In genomic region chr3:13494463-13495350, GRCh38 we compare ENCODE assay signal across 8 cellular contexts. TPM values are rescaled to one million over a fixed set of nuclear protein-coding genes. Genes with fewer than 3 reads are reported as not detected.
DNase-seq lines count a peak whose midpoint lies in the region; ATAC-seq and TF ChIP-seq lines count a peak whose summit lies in the region.

No MANE protein-coding gene starts in this region.

- DNase-seq in EH (ENCODE audit: low read depth) = peak; percentile 47
- DNase-seq in NAMALWA (ENCODE audit: low spot score) = peak; percentile 71
- no peak for DNase-seq in coronary artery (ENCODE audit: low spot score)
- DNase-seq in myocyte (ENCODE audit: low read depth) = peak; percentile 54
- no peak for DNase-seq in A172 (ENCODE audit: low spot score)
- no peak for DNase-seq in activated CD8-positive, alpha-beta memory T cell treated with anti-CD3 and anti-CD28 coated beads for 24 hours

- peak; percentile 18 for TF ChIP-seq CTCF in coronary artery (IDR thresholded peaks at IDR 0.05)

- no peak for ATAC-seq in GM21447 (IDR thresholded peaks at IDR 0.05; ENCODE audit: unreplicated experiment)
- no peak for ATAC-seq in HG02642 (IDR thresholded peaks at IDR 0.05; ENCODE audit: poor library complexity, unreplicated experiment)

- H3K27ac ChIP-seq in coronary artery = no peak overlapping the region

- no peak overlapping the region for H3K4me3 ChIP-seq in coronary artery

RNA-seq across cellular contexts. Expression of gene HDAC11, which starts 14.6 kb away (rescaled TPM):
- 12.6 and 15.1 TPM in 2 replicates for total RNA-seq in myocyte
- 20.9 TPM for polyA plus RNA-seq in myocyte (2012)
- total RNA-seq in A172 (2014; rRNA removed; shearing (Covaris generic)) = 16.7 and 17.4 TPM in 2 replicates

RNA-seq across cellular contexts. Expression of gene FBLN2, which starts 54.2 kb away (rescaled TPM):
- total RNA-seq in myocyte = 0.91 and 2.4 TPM in 2 replicates
- 0.43 TPM for polyA plus RNA-seq in myocyte (2012)
- total RNA-seq in A172 (2014; rRNA removed; shearing (Covaris generic)) = 0.07 and 0.41 TPM in 2 replicates

Comparison
In these comparisons a context has a peak if more than half of its experiments do, and no peak if none do; other contexts are left out.
1. DNase-seq: peak in EH (single experiment), NAMALWA (single experiment) and myocyte (single experiment); none in coronary artery (single experiment), A172 (single experiment) and activated CD8-positive, alpha-beta memory T cell treated with anti-CD3 and anti-CD28 coated beads for 24 hours (single experiment).